ENCODE assay signal across 16 cellular contexts in the genomic region with DNA sequence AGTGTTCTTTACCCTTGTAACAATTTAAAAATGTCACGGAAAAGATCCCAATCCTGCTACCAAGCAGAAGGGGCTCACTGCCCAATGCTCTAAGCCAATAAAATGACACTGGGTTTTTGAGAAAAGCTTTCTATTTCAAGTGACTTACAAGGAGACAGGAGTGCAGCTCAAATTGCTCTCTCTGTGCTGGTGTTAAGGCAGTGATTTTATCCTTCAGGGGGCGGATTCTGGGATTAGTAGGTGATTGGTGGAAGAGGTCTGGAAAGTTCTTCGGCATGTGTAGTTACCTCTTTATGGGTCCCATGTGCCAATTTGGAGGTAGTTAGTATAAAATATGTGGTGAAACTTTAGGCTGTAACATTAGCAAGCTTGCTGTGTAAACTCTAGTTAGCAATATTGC. TPM values are rescaled to one million over a fixed set of nuclear protein-coding genes. Genes with fewer than 3 reads are reported as not detected.
DNase-seq lines count a peak whose midpoint lies in the region; ATAC-seq, FAIRE-seq and TF ChIP-seq lines count a peak whose summit lies in the region.
"Had no signal": no experiment of that assay in that cellular context is flagged by ENCODE, and none has a peak within 500 bp of the region (broad histone marks: within the 10 kb centered on the region; RNA-seq: fewer than 3 reads in every experiment).

No MANE protein-coding gene starts in this region.

- H3T11ph ChIP-seq in H9 (ENCODE audit: low read length) = no peak overlapping the region

- no peaks in the 10 kb centered on the region for H3K79me2 ChIP-seq in H9 (ENCODE audit: insufficient read depth, low read length)
- H3K79me2 ChIP-seq in GM12878 (ENCODE audit: control insufficient read depth, insufficient read depth, low read length) = no peaks in the 10 kb centered on the region
- H3K79me2 ChIP-seq in mesendoderm (ENCODE audit: control insufficient read depth, insufficient read depth, low read length) = no peaks in the 10 kb centered on the region

- RAD21 ChIA-PET in GM12878 (lab: Charles Lee; ENCODE audit: unreplicated experiment) = no interaction called here

- H3K9me3 Mint-ChIP-seq in H9 = no peaks in the 10 kb centered on the region

- no peak overlapping the region for H3K9ac ChIP-seq in H9 (ENCODE audit: extremely low read depth, insufficient read length, low read length)
- H3K9ac ChIP-seq in GM12878 (ENCODE audit: control insufficient read depth, insufficient read depth, low read length) = no peak overlapping the region
- no peak overlapping the region for H3K9ac ChIP-seq in mesendoderm (ENCODE audit: low read length)
- H3K9ac ChIP-seq: GM23248, KMS-11 had no signal

- peaks cover 6 to 34% (median 28%) of the 10 kb centered on the region in 3 experiments; a peak in 6 of 7 replicates for H3K36me3 Mint-ChIP-seq in H9 (ENCODE audit: insufficient read depth in 1 of 3, low read depth in 3 of 3)

- no peaks in the 10 kb centered on the region for H3K9me3 ChIP-seq in H9 (ENCODE audit: control insufficient read depth, low read depth, low read length)
- H3K9me3 ChIP-seq in GM12878 (replicated peaks; ENCODE audit: control insufficient read depth, insufficient read depth, low read length) = no peaks in the 10 kb centered on the region
- H3K9me3 ChIP-seq: Peyer's patch had no signal

- H3K27ac Mint-ChIP-seq in H9 = peak overlapping the region in 2 of 3 experiments; percentile 63 to 93; a peak in 3 of 7 replicates

- H3K27ac ChIP-seq in H9 (ENCODE audit: insufficient read length, low read depth, low read length) (no peak overlapping the region), GM12878 (ENCODE audit: control insufficient read depth, insufficient read depth) (no peak overlapping the region), mesendoderm (ENCODE audit: low read depth, low read length) (no peak overlapping the region)
- H3K27ac ChIP-seq: GM23248, KMS-11, Peyer's patch had no signal

- H2BK12ac ChIP-seq in H9 (ENCODE audit: insufficient read length, low read depth, low read length) = no peak overlapping the region

- H2BK120ac ChIP-seq in H9 (ENCODE audit: low read depth, low read length, poor library complexity, severe bottlenecking) (no peak overlapping the region), mesendoderm (ENCODE audit: low read depth, low read length) (no peak overlapping the region)

- ATAC-seq in GM12878 (no peak), HG03135 (IDR thresholded peaks at IDR 0.05; ENCODE audit: unreplicated experiment) (no peak)

- intact Hi-C loops in GM12878 (cut with micrococcal nuclease; ENCODE audit: unreplicated experiment) = no loop called here

- no peak overlapping the region for H4K5ac ChIP-seq in H9 (ENCODE audit: insufficient read length, low read depth, low read length)
- H4K5ac ChIP-seq in mesendoderm (ENCODE audit: low read length) = no peak overlapping the region

- no peak overlapping the region for H2BK15ac ChIP-seq in H9 (ENCODE audit: low read depth, low read length)
- H2BK15ac ChIP-seq in mesendoderm (replicated peaks; ENCODE audit: low read depth) = no peak overlapping the region

- no peaks in the 10 kb centered on the region for H3K79me1 ChIP-seq in H9 (ENCODE audit: insufficient read depth, low read depth, low read length, poor library complexity, severe bottlenecking)
- no peaks in the 10 kb centered on the region for H3K79me1 ChIP-seq in mesendoderm (ENCODE audit: low read length)

- H3K4me3 Mint-ChIP-seq in H9 = no peak overlapping the region

- WGBS in H9 (ENCODE audit: extremely low coverage, insufficient read length, low lambda C conversion rate) = no CpG with 5 or more reads among the region's 3 CpGs
- 99% methylated on average over 3 of the region's 3 CpGs for WGBS in GM12878 (ENCODE audit: insufficient coverage, insufficient replicate concordance, low lambda C conversion rate, missing lambda C conversion rate)
- no CpG with 5 or more reads among the region's 3 CpGs for WGBS in mesendoderm (ENCODE audit: extremely low coverage, insufficient coverage, low lambda C conversion rate)

- TF ChIP-seq POLR2A in GM12892 (IDR thresholded peaks at IDR 0.05; ENCODE audit: low read depth, low read length) (no peak), GM12878 (IDR thresholded peaks at IDR 0.05; ENCODE audit: low read depth, low read length) (no peak)

- no peak overlapping the region for H3K14ac ChIP-seq in H9 (ENCODE audit: insufficient read depth, low read length)

- H3K18ac ChIP-seq in H9 (ENCODE audit: insufficient read length, low read depth, low read length) (no peak overlapping the region), mesendoderm (ENCODE audit: low read length) (no peak overlapping the region)

- TF ChIP-seq EP300 in GM12878 (IDR thresholded peaks at IDR 0.05; ENCODE audit: borderline replicate concordance in 1 of 2, control insufficient read depth in 1 of 2, low read depth in 2 of 2, low read length in 2 of 2) = no peak

- DNase-seq in GM12892 (ENCODE audit: insufficient read length) (no peak), H9 (no peak), GM12878 (ENCODE audit: low read depth, low spot score) (no peak), mesendoderm (peak; percentile 21), NCI-H1417 (lab: John Stamatoyannopoulos, UW) (no peak), EL (no peak), dermis blood vessel endothelial cell (no peak)
- DNase-seq: C1 segment of cervical spinal cord, GM23248, NCI-H1417 treated with DMSO at 0.1 percent for 48 hours, NCI-H187 treated with DMSO at 0.1 percent for 48 hours, NCI-H345, NCI-H526 treated with DMSO at 0.1 percent for 48 hours, Peyer's patch had no signal

- peaks cover 0 to 16% of the 10 kb centered on the region in 2 experiments; a peak in 2 of 4 replicates for H3K36me3 ChIP-seq in GM12878 (ENCODE audit: control insufficient read depth in 2 of 2, insufficient read depth in 2 of 2, low read length in 1 of 2)
- no peaks in the 10 kb centered on the region for H3K36me3 ChIP-seq in mesendoderm (ENCODE audit: control insufficient read depth, insufficient read depth, low read length)

- POLR2A ChIA-PET in GM12878 (lab: Charles Lee) = interaction anchor here (0.7 kb wide), 1 partner anchor 9 kb away, joined by 3 read pairs; no protein-coding TSS in a partner anchor

- peaks cover 10 to 18% of the 10 kb centered on the region in 2 experiments for H3K4me1 Mint-ChIP-seq in H9

- BruUV-seq in GM12878 (replicated peaks; lab: Mats Ljungman, UMichigan) = no TSS peak

- H3K23ac ChIP-seq in H9 (ENCODE audit: insufficient read length, low read depth, low read length) (no peak overlapping the region), mesendoderm (ENCODE audit: low read length) (no peak overlapping the region)

- H3K27me3 ChIP-seq in H9 (ENCODE audit: insufficient read depth, low read length) (no peaks in the 10 kb centered on the region), GM12878 (replicated peaks in 1 of 2; ENCODE audit: control insufficient read depth in 2 of 2, insufficient read depth in 2 of 2, low read length in 1 of 2) (no peaks in the 10 kb centered on the region), mesendoderm (ENCODE audit: insufficient read depth, low read length, poor library complexity) (no peaks in the 10 kb centered on the region)
- H3K27me3 ChIP-seq: Peyer's patch had no signal

- H2BK20ac ChIP-seq in H9 (ENCODE audit: low read depth, low read length, poor library complexity, severe bottlenecking) = no peak overlapping the region

- no peak overlapping the region for H2BK5ac ChIP-seq in H9 (ENCODE audit: insufficient read length, low read length)
- H2BK5ac ChIP-seq in mesendoderm (ENCODE audit: low read length) = no peak overlapping the region

- H4K20me1 ChIP-seq in H9 (ENCODE audit: control insufficient read depth, insufficient read depth, insufficient read length) = no peaks in the 10 kb centered on the region
- H4K20me1 ChIP-seq in GM12878 (ENCODE audit: control insufficient read depth, insufficient read depth) = no peaks in the 10 kb centered on the region

- no peak overlapping the region for H4K8ac ChIP-seq in H9 (replicated peaks; ENCODE audit: insufficient read length, low read depth, low read length)
- H4K8ac ChIP-seq in mesendoderm (ENCODE audit: low read depth, low read length) = no peak overlapping the region

- no peak overlapping the region for H4K91ac ChIP-seq in H9 (ENCODE audit: insufficient read length, low read depth, low read length)

- TF ChIP-seq CTCF in H9 (conservative IDR thresholded peaks at IDR 0.05) (no peak), GM12878 (IDR thresholded peaks at IDR 0.05 in 2 of 3, conservative IDR thresholded peaks at IDR 0.05 in 1 of 3; ENCODE audit: control insufficient read depth in 2 of 3, extremely low read depth in 1 of 3, insufficient read depth in 1 of 3, low read depth in 3 of 3, low read length in 3 of 3) (no peak)

- H2AK5ac ChIP-seq in H9 (ENCODE audit: insufficient read length, low read length) (no peak overlapping the region), mesendoderm (ENCODE audit: low read length) (no peak overlapping the region)

- no peak overlapping the region for H3K4ac ChIP-seq in H9 (ENCODE audit: low read depth, low read length)
- H3K4ac ChIP-seq in mesendoderm (ENCODE audit: low read depth, low read length) = no peak overlapping the region

- no peaks in the 10 kb centered on the region for H3K27me3 Mint-ChIP-seq in H9 (ENCODE audit: low read depth)

- H3K4me1 ChIP-seq in H9 (ENCODE audit: insufficient read depth, low read length) (no peaks in the 10 kb centered on the region), GM12878 (ENCODE audit: control insufficient read depth, insufficient read depth, low read length) (no peaks in the 10 kb centered on the region), mesendoderm (ENCODE audit: control insufficient read depth, low read depth, low read length) (no peaks in the 10 kb centered on the region)
- H3K4me1 ChIP-seq: Peyer's patch had no signal

- SMC1A ChIA-PET in GM12878 (lab: Charles Lee; ENCODE audit: uncharacterized antibody, unreplicated experiment) = interaction anchor here (0.6 to 1.4 kb wide), 2 partner anchors 10 to 171 kb away, joined by 3 read pairs; no protein-coding TSS in a partner anchor

- CTCF ChIA-PET in GM12878 (lab: Yijun Ruan, JAX) = interaction anchor here (0.8 to 3.7 kb wide), 3 partner anchors 11 to 481 kb away, joined by 3 to 23 read pairs (median 7); no protein-coding TSS in a partner anchor

- no peak overlapping the region for H3K4me3 ChIP-seq in GM12878
- no peak overlapping the region for H3K4me3 ChIP-seq in mesendoderm (ENCODE audit: low read length)
- H3K4me3 ChIP-seq: GM23248, Peyer's patch had no signal

- H3K4me2 ChIP-seq in H9 (ENCODE audit: insufficient read depth, insufficient read length, low read length) (no peak overlapping the region), GM12878 (ENCODE audit: control insufficient read depth, insufficient read depth) (no peak overlapping the region), mesendoderm (ENCODE audit: low read length) (no peak overlapping the region)
- H3K4me2 ChIP-seq: KMS-11 had no signal

- no peak for TF ChIP-seq RAD21 in GM12878 (IDR thresholded peaks at IDR 0.05; ENCODE audit: insufficient read depth, low read depth, low read length)

- FAIRE-seq in GM12892 (lab: Jason Lieb, UNC) (peak; percentile 14), GM12878 (lab: Jason Lieb, UNC) (no peak)

- H2AFZ ChIP-seq in H9 (ENCODE audit: low read length) (no peak overlapping the region), GM12878 (ENCODE audit: control insufficient read depth, low read depth, low read length) (no peak overlapping the region)
- H2AFZ ChIP-seq: GM23248 had no signal

- H3K23me2 ChIP-seq in H9 (ENCODE audit: insufficient read length, low read depth, low read length, poor library complexity, severe bottlenecking) = no peaks in the 10 kb centered on the region

- in situ Hi-C loops in GM12878 (cut with MboI) = loop anchor here (25.0 kb wide), 1 partner anchor 1934 kb away; no protein-coding TSS in a partner anchor

- H3K56ac ChIP-seq in H9 (ENCODE audit: insufficient read length, low read depth, low read length) = no peak overlapping the region
- no peak overlapping the region for H3K56ac ChIP-seq in mesendoderm (ENCODE audit: low read length)

RNA-seq across cellular contexts. Expression of gene MCM6, which starts 27.4 kb away (rescaled TPM):
- 65.6 TPM for polyA plus RNA-seq in GM12892 (2012; ENCODE audit: missing spikeins)
- 112 and 113 TPM in 2 replicates for total RNA-seq in H9 (2021)
- 50.4 and 55.8 TPM in 2 replicates for total RNA-seq in GM12878 (2013; cell fraction: nucleolus; rRNA removed)
- 63.4 and 68.5 TPM in 2 replicates for total RNA-seq in GM12878 (2014; rRNA removed)
- 63.2 and 63.4 TPM in 2 replicates for total RNA-seq in GM12878 (2014; rRNA removed; fragmentation: Illumina TruSeq; extraction: Trizol)
- total RNA-seq in GM12878 (2021) = 89.7 and 92.9 TPM in 2 replicates
- 40.3 TPM for polyA plus RNA-seq in GM12878 (2011; ENCODE audit: low read depth)
- 118 and 136 TPM in 2 replicates for polyA plus RNA-seq in GM12878 (2011; rRNA removed)
- polyA plus RNA-seq in GM12878 (2011; cell fraction: cytosol; rRNA removed) = 74.9 and 83.7 TPM in 2 replicates
- 46.4 and 68.7 TPM in 2 replicates for polyA plus RNA-seq in GM12878 (2011; cell fraction: nucleus; rRNA removed)
- 34.7 and 41.0 TPM in 2 replicates for polyA plus RNA-seq in GM12878 (2012)
- polyA plus RNA-seq in GM12878 (2014; fragmentation: Illumina TruSeq; extraction: Trizol) = 97.4 and 108 TPM in 2 replicates
- polyA plus RNA-seq in GM12878 (2014; fragmentation: Nextera tagmentation; extraction: Ambion mirVana) = 10 to 100 TPM; 37.4 to 74.4 TPM
- 68.6 and 79.5 TPM in 2 replicates for polyA plus RNA-seq in GM12878 (2014; rRNA removed)
- polyA plus RNA-seq in GM12878 (2016; fragmentation: Nextera tagmentation; extraction: Ambion mirVana) = 10 to 100 TPM; 85.0 to 89.9 TPM
- 124 and 156 TPM in 2 replicates for polyA minus RNA-seq in GM12878 (2011; rRNA and poly(A)+ RNA removed)
- 44.2 and 46.8 TPM in 2 replicates for polyA minus RNA-seq in GM12878 (2011; cell fraction: cytosol; rRNA and poly(A)+ RNA removed)
- 23.0 and 38.4 TPM in 2 replicates for polyA minus RNA-seq in GM12878 (2011; cell fraction: nucleus; rRNA and poly(A)+ RNA removed)
- polyA plus RNA-seq in mesendoderm (2013, experiment 1 of 2) = 102 TPM
- 103 TPM for polyA plus RNA-seq in mesendoderm (2013, experiment 2 of 2)
- 15.5 and 46.5 TPM in 2 replicates for total RNA-seq in dermis blood vessel endothelial cell
